8 cellular contexts compared by ENCODE assay signal in the genomic region with DNA sequence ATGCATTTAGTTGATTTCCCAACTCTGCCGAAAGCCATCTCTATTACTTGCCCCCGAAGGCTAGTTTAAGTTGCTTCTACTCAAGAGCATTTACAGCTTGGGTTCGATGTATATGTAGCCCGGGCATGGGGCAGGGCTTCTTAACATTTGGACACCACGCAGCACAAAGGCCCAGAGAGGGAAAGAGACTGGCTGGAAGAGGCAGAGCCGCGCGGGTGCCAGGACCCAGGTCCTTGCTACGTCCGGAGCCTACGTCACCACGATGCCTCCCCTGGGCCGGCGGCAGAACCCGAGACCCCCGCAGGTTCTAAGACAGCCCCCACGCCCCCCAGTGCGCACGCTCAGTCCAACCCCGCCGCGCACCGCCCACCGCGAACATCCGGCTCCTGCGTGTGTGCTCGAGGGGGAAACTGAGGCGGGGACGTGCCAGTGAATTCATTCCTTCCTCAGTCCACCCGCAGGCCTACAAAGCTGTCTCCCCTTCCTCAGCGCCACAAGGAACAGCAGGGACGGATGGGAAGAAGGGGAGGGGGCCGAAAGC. TPM values are rescaled to one million over a fixed set of nuclear protein-coding genes. Genes with fewer than 3 reads are reported as not detected.
DNase-seq lines count a peak whose midpoint lies in the region; FAIRE-seq and TF ChIP-seq lines count a peak whose summit lies in the region.

No MANE protein-coding gene starts in this region.

- peaks cover 30% of the 10 kb centered on the region for H3K36me3 ChIP-seq in MG63
- peaks cover 19 to 31% of the 10 kb centered on the region in 2 donors for H3K36me3 ChIP-seq in muscle layer of duodenum (ENCODE audit: control insufficient read depth in 1 of 2, insufficient read depth in 2 of 2, low read length in 2 of 2)

- FAIRE-seq in H54 (lab: Jason Lieb, UNC) (no peak), urothelium cell line (lab: Jason Lieb, UNC) (no peak)

- peak; percentile 75 to 80 for DNase-seq in NCI-H2081 (lab: John Stamatoyannopoulos, UW)
- DNase-seq in NCI-H2081 treated with DMSO at 0.1 percent for 48 hours (lab: John Stamatoyannopoulos, UW): no peak
- peak; percentile 37 for DNase-seq in H54 (ENCODE audit: insufficient read length, low spot score)
- DNase-seq in MG63: peak; percentile 65
- DNase-seq in UCSD-AML1 (lab: John Stamatoyannopoulos, UW; ENCODE audit: unreplicated experiment): peak; percentile 80
- DNase-seq in epithelial cell of prostate (ENCODE audit: low read depth, low spot score): no peak
- DNase-seq in urothelium cell line (ENCODE audit: low spot score): peak; percentile 62

- H3K27me3 ChIP-seq in MG63 (no peaks in the 10 kb centered on the region), muscle layer of duodenum (ENCODE audit: low read depth, low read length) (no peaks in the 10 kb centered on the region)

- TF ChIP-seq POLR2A in H54 (IDR thresholded peaks at IDR 0.05; ENCODE audit: low read depth, low read length): no peak

- H3K4me1 ChIP-seq in muscle layer of duodenum (ENCODE audit: control insufficient read depth in 1 of 2, insufficient read depth in 2 of 2, low read length in 2 of 2): peaks cover 0 to 30% of the 10 kb centered on the region in 2 donors

- H3K27ac ChIP-seq in epithelial cell of prostate (peak overlapping the region; percentile 97), muscle layer of duodenum (ENCODE audit: low read length) (peak overlapping the region; percentile 95)

- H3K9me3 ChIP-seq in MG63 (no peaks in the 10 kb centered on the region), muscle layer of duodenum (ENCODE audit: control insufficient read depth in 1 of 2, low read length in 2 of 2) (no peaks in the 10 kb centered on the region)

- H3K4me3 ChIP-seq in MG63 (peak overlapping the region; percentile 98), muscle layer of duodenum (ENCODE audit: low read depth in 1 of 2, low read length in 2 of 2) (peak overlapping the region; percentile 87 to 96)

RNA-seq across cellular contexts. Expression of gene PCIF1, which starts 0.4 kb away (rescaled TPM):
- total RNA-seq in MG63 (2014; rRNA removed; shearing (Covaris generic); ENCODE audit: low replicate concordance): 10.5 and 12.1 TPM in 2 replicates

RNA-seq across cellular contexts. Expression of gene PLTP, which starts 22.2 kb away (rescaled TPM):
- 46.8 and 70.1 TPM in 2 replicates for total RNA-seq in MG63 (2014; rRNA removed; shearing (Covaris generic); ENCODE audit: low replicate concordance)

RNA-seq across cellular contexts. Expression of gene ZNF335, which starts 37.9 kb away (rescaled TPM):
- 8.7 and 9.5 TPM in 2 replicates for total RNA-seq in MG63 (2014; rRNA removed; shearing (Covaris generic); ENCODE audit: low replicate concordance)

RNA-seq across cellular contexts. Expression of gene CTSA, which starts 43.0 kb away (rescaled TPM):
- 17.8 and 27.9 TPM in 2 replicates for total RNA-seq in MG63 (2014; rRNA removed; shearing (Covaris generic); ENCODE audit: low replicate concordance)

RNA-seq across cellular contexts. Expression of gene NEURL2, which starts 43.1 kb away (rescaled TPM):
- 0.39 TPM in 1 of 2 replicates, not detected in the other for total RNA-seq in MG63 (2014; rRNA removed; shearing (Covaris generic); ENCODE audit: low replicate concordance)

Comparison
In these comparisons a context has a peak if more than half of its experiments do, and no peak if none do; other contexts are left out.
1. DNase-seq: peak in NCI-H2081 (2 of 2), H54 (single experiment), MG63 (single experiment), UCSD-AML1 (single experiment) and urothelium cell line (single experiment); none in NCI-H2081 treated with DMSO at 0.1 percent for 48 hours (single experiment) and epithelial cell of prostate (single experiment).